11 cellular contexts compared by ENCODE assay signal in genomic region chr16:57645691-57646387, GRCh38. TPM values are rescaled to one million over a fixed set of nuclear protein-coding genes. Genes with fewer than 3 reads are reported as not detected.
A peak's percentile ranks its signal among the peaks of the same experiment; 100 is the strongest.
DNase-seq lines count a peak whose midpoint lies in the region; FAIRE-seq and TF ChIP-seq lines count a peak whose summit lies in the region.
"Had no signal": no experiment of that assay in that cellular context is flagged by ENCODE, and none has a peak within 500 bp of the region (broad histone marks: within the 10 kb centered on the region; RNA-seq: fewer than 3 reads in every experiment).

No MANE protein-coding gene starts in this region.

- H3K27ac Mint-ChIP-seq in T-helper 1 cell treated with Interleukin-12 subunit alpha and Interleukin-12 subunit beta and Interleukin-4 antibody, amounts not matched to agents 30 μg/mL and 1 μg/mL, for 36 hours, result peak overlapping the region; percentile 15

- intact Hi-C loops in kidney (cut with DNase I), result loop anchor here (5.0 kb wide), 1 partner anchor 54 kb away; no protein-coding TSS in a partner anchor

- H3K9ac ChIP-seq in kidney (ENCODE audit: low read length in 2 of 2), result no peak overlapping the region

- no peaks in the 10 kb centered on the region for H3K9me3 Mint-ChIP-seq in T-helper 1 cell treated with Interleukin-12 subunit alpha and Interleukin-12 subunit beta and Interleukin-4 antibody, amounts not matched to agents 30 μg/mL and 1 μg/mL, for 36 hours

- no peak overlapping the region for H3K4me3 Mint-ChIP-seq in T-helper 1 cell treated with Interleukin-12 subunit alpha and Interleukin-12 subunit beta and Interleukin-4 antibody, amounts not matched to agents 30 μg/mL and 1 μg/mL, for 36 hours

- no peaks in the 10 kb centered on the region for H3K36me3 Mint-ChIP-seq in T-helper 1 cell treated with Interleukin-12 subunit alpha and Interleukin-12 subunit beta and Interleukin-4 antibody, amounts not matched to agents 30 μg/mL and 1 μg/mL, for 36 hours (ENCODE audit: low read depth)

- peaks cover 22% of the 10 kb centered on the region for H3K4me1 Mint-ChIP-seq in T-helper 1 cell treated with Interleukin-12 subunit alpha and Interleukin-12 subunit beta and Interleukin-4 antibody, amounts not matched to agents 30 μg/mL and 1 μg/mL, for 36 hours (ENCODE audit: low read depth)

- H3K9me3 ChIP-seq in kidney (ENCODE audit: control insufficient read depth in 1 of 2, low read length in 2 of 2), result no peaks in the 10 kb centered on the region
- H3K9me3 ChIP-seq: tibial artery had no signal

- DNase-seq in T-helper 1 cell (no peak), caudate nucleus (lab: John Stamatoyannopoulos, UW) (no peak), kidney (no peak), substantia nigra (lab: John Stamatoyannopoulos, UW) (no peak), KG1 (lab: John Stamatoyannopoulos, UW) (no peak), NCI-H146 treated with DMSO at 0.1 percent for 48 hours (lab: John Stamatoyannopoulos, UW; ENCODE audit: unreplicated experiment) (no peak)
- DNase-seq in activated CD8-positive, alpha-beta memory T cell treated with anti-CD3 and anti-CD28 coated beads for 24 hours, result no peak

- H3K4me1 ChIP-seq in kidney (ENCODE audit: control insufficient read depth in 1 of 2, insufficient read depth in 1 of 2, low read depth in 1 of 2, low read length in 2 of 2), result peaks cover 17 to 29% of the 10 kb centered on the region in 2 donors

- TF ChIP-seq CTCF in kidney (IDR thresholded peaks at IDR 0.05; ENCODE audit: borderline replicate concordance, extremely low read depth, insufficient read depth), result no peak

- no peak for FAIRE-seq in kidney (lab: Jason Lieb, UNC)
- FAIRE-seq: A204.1 had no signal

- H3K27ac ChIP-seq in caudate nucleus (ENCODE audit: low read depth, low read length) (peak overlapping the region; percentile 24), kidney (ENCODE audit: low read depth in 2 of 2, low read length in 2 of 2) (peak overlapping the region; percentile 34 to 59), substantia nigra (ENCODE audit: low read depth, low read length, poor library complexity, severe bottlenecking) (peak overlapping the region; percentile 51)
- H3K27ac ChIP-seq: tibial artery had no signal

- H3K27me3 Mint-ChIP-seq in T-helper 1 cell treated with Interleukin-12 subunit alpha and Interleukin-12 subunit beta and Interleukin-4 antibody, amounts not matched to agents 30 μg/mL and 1 μg/mL, for 36 hours (ENCODE audit: low read depth), result no peaks in the 10 kb centered on the region

- no peak overlapping the region for H3K4me3 ChIP-seq in kidney (ENCODE audit: low read length in 2 of 2)
- H3K4me3 ChIP-seq: tibial artery had no signal

- peaks cover 17 to 33% of the 10 kb centered on the region in 2 donors for H3K36me3 ChIP-seq in kidney (ENCODE audit: control insufficient read depth in 1 of 2, insufficient read depth in 2 of 2, low read length in 2 of 2)

RNA-seq across cellular contexts. Expression of gene ADGRG1, which starts 17.4 kb away (rescaled TPM):
- total RNA-seq in kidney, result 351 TPM
- polyA plus RNA-seq in kidney (ENCODE audit: insufficient read depth, low read depth, low replicate concordance), result 188 TPM

RNA-seq across cellular contexts. Expression of gene ADGRG3, which starts 22.3 kb away (rescaled TPM):
- total RNA-seq in kidney, result 1.8 TPM
- 0.17 TPM for polyA plus RNA-seq in kidney (ENCODE audit: insufficient read depth, low read depth, low replicate concordance)

RNA-seq across cellular contexts. Expression of gene DRC7, which starts 48.8 kb away (rescaled TPM):
- total RNA-seq in kidney, result 3.2 TPM
- 1.8 TPM for polyA plus RNA-seq in kidney (ENCODE audit: insufficient read depth, low read depth, low replicate concordance)
- total RNA-seq: lower leg skin had no signal
